Comparison of ENCODE assay signal across 21 cellular contexts in the genomic region with DNA sequence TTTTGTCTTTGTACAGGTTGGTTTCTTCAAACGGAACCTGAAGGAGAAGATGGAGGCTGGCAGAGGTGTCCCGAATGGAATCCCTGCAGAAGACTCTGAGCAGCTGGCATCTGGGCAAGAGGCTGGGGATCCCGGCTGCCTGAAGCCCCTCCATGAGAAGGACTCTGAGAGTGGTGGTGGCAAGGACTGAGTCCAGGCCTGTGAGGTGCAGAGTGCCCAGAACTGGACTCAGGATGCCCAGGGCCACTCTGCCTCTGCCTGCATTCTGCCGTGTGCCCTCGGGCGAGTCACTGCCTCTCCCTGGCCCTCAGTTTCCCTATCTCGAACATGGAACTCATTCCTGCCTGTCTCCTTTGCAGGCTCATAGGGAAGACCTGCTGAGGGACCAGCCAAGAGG. TPM values are rescaled to one million over a fixed set of nuclear protein-coding genes. Genes with fewer than 3 reads are reported as not detected.
DNase-seq lines count a peak whose midpoint lies in the region; ATAC-seq and TF ChIP-seq lines count a peak whose summit lies in the region.
"Had no signal": no experiment of that assay in that cellular context is flagged by ENCODE, and none has a peak within 500 bp of the region (broad histone marks: within the 10 kb centered on the region; RNA-seq: fewer than 3 reads in every experiment).

No MANE protein-coding gene starts in this region.

- peaks cover 45% of the 10 kb centered on the region for H3F3A ChIP-seq in SU-DHL-6 (ENCODE audit: insufficient read depth)

- H3K9me3 ChIP-seq in SU-DHL-6 (ENCODE audit: insufficient read depth, low read length) (no peaks in the 10 kb centered on the region), hepatocyte (ENCODE audit: low read depth) (no peaks in the 10 kb centered on the region), neuronal stem cell (replicated peaks in 1 of 2; ENCODE audit: control insufficient read depth in 2 of 2, insufficient read depth in 1 of 2, low read depth in 1 of 2, low read length in 2 of 2) (no peaks in the 10 kb centered on the region), adrenal gland (replicated peaks in 1 of 3) (no peaks in the 10 kb centered on the region)
- H3K9me3 ChIP-seq: BLaER1 treated with 17β-estradiol and CSF1 and Interleukin-3, amounts not matched to agents 10 nM and 100 nM; Peyer's patch had no signal

- H3K9ac ChIP-seq in SU-DHL-6 (ENCODE audit: low read length) (no peak overlapping the region), neuronal stem cell (ENCODE audit: low read depth, low read length, poor library complexity) (no peak overlapping the region)
- H3K9ac ChIP-seq: BLaER1 treated with 17β-estradiol and CSF1 and Interleukin-3, amounts not matched to agents 10 nM and 100 nM had no signal

- H4K91ac ChIP-seq in neuronal stem cell (ENCODE audit: low read depth, low read length, poor library complexity): no peak overlapping the region

- CTCF ChIA-PET in activated CD4-positive, alpha-beta T cell treated with anti-CD3 and anti-CD28 coated beads, Interleukin-2, amount 10 ng/mL, durations not matched to agents 7 days and 5 days (lab: Charles Lee): no interaction called here

- no peak overlapping the region for H2BK5ac ChIP-seq in neuronal stem cell (ENCODE audit: low read length)

- no peak overlapping the region for H2AFZ ChIP-seq in SU-DHL-6 (ENCODE audit: low read depth, low read length, severe bottlenecking)
- no peak overlapping the region for H2AFZ ChIP-seq in hepatocyte
- H2AFZ ChIP-seq in neuronal stem cell (ENCODE audit: low read length): no peak overlapping the region

- peak overlapping the region; percentile 9 for H3K27ac Mint-ChIP-seq in activated CD4-positive, alpha-beta T cell treated with anti-CD3 and anti-CD28 coated beads, Interleukin-2, amount 10 ng/mL, durations not matched to agents 7 days and 5 days
- H3K27ac Mint-ChIP-seq in activated CD4-positive, alpha-beta T cell treated with anti-CD3 and anti-CD28 coated beads, Interleukin-2, amount 10 ng/mL, durations not matched to agents 24 days and 14 days: no peak overlapping the region

- no peak overlapping the region for H2BK120ac ChIP-seq in neuronal stem cell (ENCODE audit: low read depth, low read length)

- 93% methylated on average over 7 of the region's 7 CpGs for WGBS in hepatocyte (ENCODE audit: low lambda C conversion rate, missing lambda C conversion rate)
- no CpG with 5 or more reads among the region's 7 CpGs for WGBS in neuronal stem cell (ENCODE audit: extremely low coverage in 2 of 2, insufficient read length in 2 of 2, insufficient replicate concordance in 1 of 2), 2 donors
- 84 to 94% (median 90%) methylated on average over 7 of the region's 7 CpGs for WGBS in adrenal gland, 4 donors

- no peak for TF ChIP-seq CTCF in SU-DHL-6 (IDR thresholded peaks at IDR 0.05; ENCODE audit: insufficient read depth, low read length, poor library complexity, severe bottlenecking)
- TF ChIP-seq CTCF in hepatocyte (IDR thresholded peaks at IDR 0.05; ENCODE audit: poor library complexity): no peak
- no peak for TF ChIP-seq CTCF in adrenal gland (IDR thresholded peaks at IDR 0.05)

- no peak overlapping the region for H4K8ac ChIP-seq in neuronal stem cell (ENCODE audit: low read depth, low read length)

- H3K36me3 ChIP-seq in SU-DHL-6 (ENCODE audit: low read length): 0 out of 2 replicates have a peak, but pooled peaks cover 7% of the 10 kb centered on the region
- H3K36me3 ChIP-seq in hepatocyte (replicated peaks; ENCODE audit: insufficient read depth, low read depth): no peaks in the 10 kb centered on the region
- peaks cover 10 to 16% of the 10 kb centered on the region in 2 donors for H3K36me3 ChIP-seq in neuronal stem cell (replicated peaks in 1 of 2; ENCODE audit: control insufficient read depth in 2 of 2, insufficient read depth in 2 of 2, low read length in 2 of 2)
- no peaks in the 10 kb centered on the region for H3K36me3 ChIP-seq in adrenal gland (replicated peaks in 1 of 2)

- H3K79me2 ChIP-seq in SU-DHL-6 (ENCODE audit: insufficient read depth, low read length): no peaks in the 10 kb centered on the region
- H3K79me2 ChIP-seq in hepatocyte: peaks cover 4% of the 10 kb centered on the region

- H3K36me3 Mint-ChIP-seq in activated CD4-positive, alpha-beta T cell treated with anti-CD3 and anti-CD28 coated beads, Interleukin-2, amount 10 ng/mL, durations not matched to agents 7 days and 5 days (ENCODE audit: low read depth): peaks cover 48% of the 10 kb centered on the region
- peaks cover 45% of the 10 kb centered on the region for H3K36me3 Mint-ChIP-seq in activated CD4-positive, alpha-beta T cell treated with anti-CD3 and anti-CD28 coated beads, Interleukin-2, amount 10 ng/mL, durations not matched to agents 24 days and 14 days (ENCODE audit: low read depth)

- no peak for TF ChIP-seq POLR2A in adrenal gland (IDR thresholded peaks at IDR 0.05)

- peak overlapping the region; percentile 63 for H2AK5ac ChIP-seq in neuronal stem cell (ENCODE audit: low read depth, low read length)

- DNase-seq in activated CD4-positive, alpha-beta T cell treated with anti-CD3 and anti-CD28 coated beads, Interleukin-2, amount 10 ng/mL, durations not matched to agents 7 days and 5 days: no peak
- no peak for DNase-seq in activated CD4-positive, alpha-beta T cell treated with anti-CD3 and anti-CD28 coated beads, Interleukin-2, amount 10 ng/mL, durations not matched to agents 24 days and 14 days
- no peak for DNase-seq in hepatocyte (ENCODE audit: low spot score)
- no peak for DNase-seq in neuronal stem cell (ENCODE audit: low spot score)
- DNase-seq in putamen (ENCODE audit: low spot score): no peak
- no peak for DNase-seq in adrenal gland
- DNase-seq in left colon: no peak
- DNase-seq: 8988T; CD4-positive, alpha-beta memory T cell; DND-41; NCI-H1694; NCI-H2081; NCI-H2171; NCI-H345; NCI-H524; NCI-H82 had no signal

- H3K14ac ChIP-seq in neuronal stem cell (ENCODE audit: low read length): peak overlapping the region; percentile 23

- POLR2A ChIA-PET in activated CD4-positive, alpha-beta T cell treated with anti-CD3 and anti-CD28 coated beads, Interleukin-2, amount 10 ng/mL, durations not matched to agents 7 days and 5 days (lab: Charles Lee): no interaction called here

- H3K4me3 Mint-ChIP-seq in activated CD4-positive, alpha-beta T cell treated with anti-CD3 and anti-CD28 coated beads, Interleukin-2, amount 10 ng/mL, durations not matched to agents 7 days and 5 days: no peak overlapping the region
- no peak overlapping the region for H3K4me3 Mint-ChIP-seq in activated CD4-positive, alpha-beta T cell treated with anti-CD3 and anti-CD28 coated beads, Interleukin-2, amount 10 ng/mL, durations not matched to agents 24 days and 14 days
- H3K4me3 Mint-ChIP-seq: CD4-positive, alpha-beta memory T cell had no signal

- peak overlapping the region; percentile 31; the same call in 1 of the 2 replicates for H3K27ac ChIP-seq in SU-DHL-6 (ENCODE audit: low read depth, low read length)
- peak overlapping the region; percentile 89 for H3K27ac ChIP-seq in hepatocyte
- no peak overlapping the region for H3K27ac ChIP-seq in neuronal stem cell (replicated peaks; ENCODE audit: low read length)
- H3K27ac ChIP-seq in adrenal gland: no peak overlapping the region
- H3K27ac ChIP-seq: BLaER1 treated with 17β-estradiol and CSF1 and Interleukin-3, amounts not matched to agents 10 nM and 100 nM had no signal

- no peaks in the 10 kb centered on the region for H3K27me3 ChIP-seq in SU-DHL-6 (ENCODE audit: low read length)
- no peaks in the 10 kb centered on the region for H3K27me3 ChIP-seq in hepatocyte
- no peaks in the 10 kb centered on the region for H3K27me3 ChIP-seq in neuronal stem cell (ENCODE audit: control insufficient read depth in 3 of 3, insufficient read depth in 3 of 3, low read depth in 1 of 3, low read length in 3 of 3)
- no peaks in the 10 kb centered on the region for H3K27me3 ChIP-seq in adrenal gland
- H3K27me3 ChIP-seq: BLaER1 treated with 17β-estradiol and CSF1 and Interleukin-3, amounts not matched to agents 10 nM and 100 nM; Peyer's patch had no signal

- no peak overlapping the region for H3K4ac ChIP-seq in neuronal stem cell (ENCODE audit: low read length)

- ATAC-seq in left colon: no peak

- no peak overlapping the region for H3K23ac ChIP-seq in neuronal stem cell (ENCODE audit: low read depth, low read length, poor library complexity)

- H3K4me2 ChIP-seq in SU-DHL-6 (ENCODE audit: low read depth, low read length, poor library complexity, severe bottlenecking): no peak overlapping the region
- no peak overlapping the region for H3K4me2 ChIP-seq in hepatocyte
- no peak overlapping the region for H3K4me2 ChIP-seq in neuronal stem cell (ENCODE audit: insufficient read depth, low read length, poor library complexity, severe bottlenecking)

- H3K4me1 ChIP-seq in hepatocyte (ENCODE audit: insufficient read depth) (peaks cover 5% of the 10 kb centered on the region), neuronal stem cell (ENCODE audit: control insufficient read depth in 2 of 2, insufficient read depth in 1 of 2, low read depth in 1 of 2, low read length in 2 of 2) (peaks cover 0 to 1% of the 10 kb centered on the region in 2 donors), adrenal gland (replicated peaks in 1 of 2) (peaks cover 0 to 3% of the 10 kb centered on the region in 2 donors)

- no peak overlapping the region for H3K18ac ChIP-seq in neuronal stem cell (ENCODE audit: low read length)

- H3K9me2 ChIP-seq in SU-DHL-6 (replicated peaks; ENCODE audit: insufficient read depth, low read length) (no peaks in the 10 kb centered on the region), hepatocyte (replicated peaks; ENCODE audit: insufficient read depth) (no peaks in the 10 kb centered on the region)

- no peak overlapping the region for H2BK12ac ChIP-seq in neuronal stem cell (ENCODE audit: low read length)

- H3K4me1 Mint-ChIP-seq in activated CD4-positive, alpha-beta T cell treated with anti-CD3 and anti-CD28 coated beads, Interleukin-2, amount 10 ng/mL, durations not matched to agents 7 days and 5 days: peaks cover 27% of the 10 kb centered on the region
- H3K4me1 Mint-ChIP-seq in activated CD4-positive, alpha-beta T cell treated with anti-CD3 and anti-CD28 coated beads, Interleukin-2, amount 10 ng/mL, durations not matched to agents 24 days and 14 days: peaks cover 12% of the 10 kb centered on the region

- no peaks in the 10 kb centered on the region for H4K20me1 ChIP-seq in SU-DHL-6 (ENCODE audit: low read depth, low read length)
- H4K20me1 ChIP-seq in hepatocyte (ENCODE audit: insufficient read depth, poor library complexity, severe bottlenecking): no peaks in the 10 kb centered on the region

- no peaks in the 10 kb centered on the region for H3K9me3 Mint-ChIP-seq in activated CD4-positive, alpha-beta T cell treated with anti-CD3 and anti-CD28 coated beads, Interleukin-2, amount 10 ng/mL, durations not matched to agents 7 days and 5 days
- no peaks in the 10 kb centered on the region for H3K9me3 Mint-ChIP-seq in activated CD4-positive, alpha-beta T cell treated with anti-CD3 and anti-CD28 coated beads, Interleukin-2, amount 10 ng/mL, durations not matched to agents 24 days and 14 days
- H3K9me3 Mint-ChIP-seq: IgD-negative memory B cell had no signal

- intact Hi-C loops in activated CD4-positive, alpha-beta T cell treated with anti-CD3 and anti-CD28 coated beads, Interleukin-2, amount 10 ng/mL, durations not matched to agents 24 days and 14 days (cut with micrococcal nuclease): no loop called here
- intact Hi-C loops in adrenal gland (cut with DNase I): loop anchor here in 1 of 2 donors (10.0 kb wide), 1 partner anchor 77 kb away; a partner anchor contains a TSS
- intact Hi-C loops in left colon (cut with DNase I, micrococcal nuclease): no loop called here

- H3K27me3 Mint-ChIP-seq in activated CD4-positive, alpha-beta T cell treated with anti-CD3 and anti-CD28 coated beads, Interleukin-2, amount 10 ng/mL, durations not matched to agents 7 days and 5 days: no peaks in the 10 kb centered on the region
- H3K27me3 Mint-ChIP-seq in activated CD4-positive, alpha-beta T cell treated with anti-CD3 and anti-CD28 coated beads, Interleukin-2, amount 10 ng/mL, durations not matched to agents 24 days and 14 days: no peaks in the 10 kb centered on the region
- H3K27me3 Mint-ChIP-seq: CD4-positive, alpha-beta memory T cell; IgD-negative memory B cell had no signal

- H3K4me3 ChIP-seq in SU-DHL-6 (ENCODE audit: insufficient read depth, low read length, poor library complexity, severe bottlenecking): no peak overlapping the region
- H3K4me3 ChIP-seq in hepatocyte: no peak overlapping the region
- H3K4me3 ChIP-seq in neuronal stem cell (ENCODE audit: low read length in 2 of 2): no peak overlapping the region
- no peak overlapping the region for H3K4me3 ChIP-seq in adrenal gland
- H3K4me3 ChIP-seq: BLaER1 treated with 17β-estradiol and CSF1 and Interleukin-3, amounts not matched to agents 10 nM and 100 nM; Peyer's patch had no signal

- H3K79me1 ChIP-seq in neuronal stem cell (ENCODE audit: low read depth, low read length): peaks cover 11% of the 10 kb centered on the region

- peak overlapping the region; percentile 39 for H2BK15ac ChIP-seq in neuronal stem cell (ENCODE audit: low read length)

RNA-seq across cellular contexts. Expression of a gene that starts 4.9 kb away (rescaled TPM):
- 1 to 10 TPM; 1.9 to 2.6 TPM for total RNA-seq in activated CD4-positive, alpha-beta T cell treated with anti-CD3 and anti-CD28 coated beads, Interleukin-2, amount 10 ng/mL, durations not matched to agents 7 days and 5 days
- 12.9 and 14.8 TPM in 2 replicates for total RNA-seq in activated CD4-positive, alpha-beta T cell treated with anti-CD3 and anti-CD28 coated beads, Interleukin-2, amount 10 ng/mL, durations not matched to agents 24 days and 14 days
- 37.6 and 44.1 TPM in 2 replicates for total RNA-seq in hepatocyte
- polyA plus RNA-seq in hepatocyte: 19.9 and 25.2 TPM in 2 replicates
- 48.2 TPM for polyA plus RNA-seq in neuronal stem cell (2013, experiment 1 of 2)
- 46.8 TPM for polyA plus RNA-seq in neuronal stem cell (2013, experiment 2 of 2)
- 10 to 100 TPM; 23.2 to 53.0 (median 30.9) TPM for total RNA-seq in adrenal gland
- 100 to 1,000 TPM in 1 of 3 donors, 10 to 100 TPM in 1, 1 to 10 TPM in 1; 8.7 to 103 (median 55.6) TPM for polyA plus RNA-seq in adrenal gland
- 10 to 100 TPM; 58.7 to 62.4 TPM for total RNA-seq in left colon

RNA-seq across cellular contexts. Expression of a gene that starts 13.2 kb away (rescaled TPM):
- total RNA-seq in activated CD4-positive, alpha-beta T cell treated with anti-CD3 and anti-CD28 coated beads, Interleukin-2, amount 10 ng/mL, durations not matched to agents 7 days and 5 days: 10 to 100 TPM; 10.4 to 11.8 TPM
- total RNA-seq in activated CD4-positive, alpha-beta T cell treated with anti-CD3 and anti-CD28 coated beads, Interleukin-2, amount 10 ng/mL, durations not matched to agents 24 days and 14 days: 10.5 and 13.6 TPM in 2 replicates
- 11.1 and 13.4 TPM in 2 replicates for total RNA-seq in hepatocyte
- 9.9 and 10.5 TPM in 2 replicates for polyA plus RNA-seq in hepatocyte
- polyA plus RNA-seq in neuronal stem cell (2013, experiment 1 of 2): 6.9 TPM
- 6.8 TPM for polyA plus RNA-seq in neuronal stem cell (2013, experiment 2 of 2)
- 10 to 100 TPM; 10.4 to 19.9 (median 15.7) TPM for total RNA-seq in adrenal gland
- polyA plus RNA-seq in adrenal gland: 1 to 10 TPM; 7.7 to 9.3 (median 8.4) TPM
- total RNA-seq in left colon: 10 to 100 TPM in 1 of 2 donors, 1 to 10 TPM in 1; 9.8 to 11.7 TPM

RNA-seq across cellular contexts. Expression of a gene that starts 36.7 kb away (rescaled TPM):
- total RNA-seq in activated CD4-positive, alpha-beta T cell treated with anti-CD3 and anti-CD28 coated beads, Interleukin-2, amount 10 ng/mL, durations not matched to agents 7 days and 5 days: 10 to 100 TPM; 17.5 to 18.2 TPM
- 13.9 and 14.9 TPM in 2 replicates for total RNA-seq in activated CD4-positive, alpha-beta T cell treated with anti-CD3 and anti-CD28 coated beads, Interleukin-2, amount 10 ng/mL, durations not matched to agents 24 days and 14 days
- 9.8 and 13.8 TPM in 2 replicates for total RNA-seq in hepatocyte
- polyA plus RNA-seq in hepatocyte: 12.1 and 12.5 TPM in 2 replicates
- polyA plus RNA-seq in neuronal stem cell (2013, experiment 1 of 2): 7.9 TPM
- 8.0 TPM for polyA plus RNA-seq in neuronal stem cell (2013, experiment 2 of 2)
- total RNA-seq in adrenal gland: 10 to 100 TPM in 3 of 8 donors, 1 to 10 TPM in 5; 5.1 to 15.0 (median 9.8) TPM
- polyA plus RNA-seq in adrenal gland: 1 to 10 TPM; 3.6 to 9.7 (median 5.9) TPM
- 10 to 100 TPM; 10.6 to 20.7 TPM for total RNA-seq in left colon

RNA-seq across cellular contexts. Expression of a gene that starts 48.9 kb away (rescaled TPM):
- 100 to 1,000 TPM; 521 to 598 TPM for total RNA-seq in activated CD4-positive, alpha-beta T cell treated with anti-CD3 and anti-CD28 coated beads, Interleukin-2, amount 10 ng/mL, durations not matched to agents 7 days and 5 days
- 264 and 267 TPM in 2 replicates for total RNA-seq in activated CD4-positive, alpha-beta T cell treated with anti-CD3 and anti-CD28 coated beads, Interleukin-2, amount 10 ng/mL, durations not matched to agents 24 days and 14 days
- total RNA-seq in hepatocyte: 1.5 and 3.4 TPM in 2 replicates
- polyA plus RNA-seq in hepatocyte: 0.95 and 1.1 TPM in 2 replicates
- polyA plus RNA-seq in neuronal stem cell (2013, experiment 1 of 2): 0.08 TPM
- polyA plus RNA-seq in neuronal stem cell (2013, experiment 2 of 2): 0.17 TPM
- 10 to 100 TPM in 1 of 8 donors, 1 to 10 TPM in 7; 3.0 to 14.7 (median 5.0) TPM for total RNA-seq in adrenal gland
- polyA plus RNA-seq in adrenal gland: 10 to 100 TPM in 1 of 3 donors, 1 to 10 TPM in 2; 2.1 to 10.6 (median 2.6) TPM
- total RNA-seq in left colon: 1 to 10 TPM; 6.7 to 7.3 TPM
- total RNA-seq: M059J had no signal

RNA-seq across cellular contexts. Expression of a gene that starts 50.0 kb away (rescaled TPM):
- total RNA-seq in activated CD4-positive, alpha-beta T cell treated with anti-CD3 and anti-CD28 coated beads, Interleukin-2, amount 10 ng/mL, durations not matched to agents 7 days and 5 days: 10 to 100 TPM; 13.3 to 13.8 TPM
- 6.6 and 8.0 TPM in 2 replicates for total RNA-seq in activated CD4-positive, alpha-beta T cell treated with anti-CD3 and anti-CD28 coated beads, Interleukin-2, amount 10 ng/mL, durations not matched to agents 24 days and 14 days
- total RNA-seq in hepatocyte (7.1 and 9.8 TPM in 2 replicates), adrenal gland (10 to 100 TPM; 10.3 to 33.2 (median 18.2) TPM), left colon (10 to 100 TPM; 16.6 to 24.4 TPM)
- polyA plus RNA-seq in hepatocyte (21.0 and 21.3 TPM in 2 replicates), adrenal gland (10 to 100 TPM; 16.4 to 43.4 (median 33.9) TPM)
- polyA plus RNA-seq in neuronal stem cell (2013, experiment 1 of 2): 6.6 TPM
- polyA plus RNA-seq in neuronal stem cell (2013, experiment 2 of 2): 7.2 TPM

Comparison
In these comparisons a context has a peak if more than half of its experiments do, and no peak if none do; other contexts are left out.
1. H3K27ac ChIP-seq: peak in SU-DHL-6 (single experiment) and hepatocyte (single experiment); none in neuronal stem cell (single experiment) and adrenal gland (0 of 5).